Comparison of ENCODE assay signal across 22 cellular contexts in genomic region chr1:214459895-214460294, GRCh38.
"Had no signal": no experiment of that assay in that cellular context is flagged by ENCODE, and none has a peak within 500 bp of the region (broad histone marks: within the 10 kb centered on the region; RNA-seq: fewer than 3 reads in every experiment).

No MANE protein-coding gene starts in this region.

- H3K4me3 Mint-ChIP-seq: activated CD4-positive, alpha-beta T cell treated with anti-CD3 and anti-CD28 coated beads, Interleukin-2, amount 10 ng/mL, durations not matched to agents 7 days and 5 days; nephron; stimulated activated naive CD8-positive, alpha-beta T cell treated with anti-CD3 and anti-CD28 coated beads, Interleukin-15, Interleukin-2, amounts not matched to agents 100 ng/mL and 50 ng/mL, for 24 hours had no signal

- H3K36me3 ChIP-seq: adrenal gland, lower lobe of right lung, tibial nerve had no signal

- H3K9me3 Mint-ChIP-seq: activated CD4-positive, alpha-beta T cell treated with anti-CD3 and anti-CD28 coated beads, Interleukin-2, amount 10 ng/mL, durations not matched to agents 7 days and 5 days; nephron; stimulated activated naive CD8-positive, alpha-beta T cell treated with anti-CD3 and anti-CD28 coated beads, Interleukin-15, Interleukin-2, amounts not matched to agents 100 ng/mL and 50 ng/mL, for 24 hours had no signal

- H3K27ac ChIP-seq: adrenal gland, lower lobe of right lung, vagina had no signal

- H3K27me3 Mint-ChIP-seq: activated CD4-positive, alpha-beta T cell treated with anti-CD3 and anti-CD28 coated beads, Interleukin-2, amount 10 ng/mL, durations not matched to agents 7 days and 5 days had no signal

- H3K27ac Mint-ChIP-seq: activated CD4-positive, alpha-beta T cell treated with anti-CD3 and anti-CD28 coated beads, Interleukin-2, amount 10 ng/mL, durations not matched to agents 7 days and 5 days; stimulated activated naive CD8-positive, alpha-beta T cell treated with anti-CD3 and anti-CD28 coated beads, Interleukin-15, Interleukin-2, amounts not matched to agents 100 ng/mL and 50 ng/mL, for 24 hours had no signal

- ATAC-seq: activated CD4-positive, CD25-positive, alpha-beta regulatory T cell treated with anti-CD3 and anti-CD28 coated beads, Interleukin-2, amount 50 U/mL, for 24 hours; activated naive CD4-positive, alpha-beta T cell treated with anti-CD3 and anti-CD28 coated beads, Interleukin-2, amount 50 U/mL, for 72 hours; lower lobe of right lung had no signal

- H3K27me3 ChIP-seq: adrenal gland, tibial nerve, vagina had no signal

- H3K4me3 ChIP-seq: adrenal gland, lower lobe of right lung, tibial nerve, vagina had no signal

- FAIRE-seq: bronchial epithelial cell had no signal

- H3K9me3 ChIP-seq: adrenal gland, lower lobe of right lung, tibial nerve, vagina had no signal

- DNase-seq: activated CD4-positive, alpha-beta T cell treated with anti-CD3 and anti-CD28 coated beads, Interleukin-2, amount 10 ng/mL, durations not matched to agents 7 days and 5 days; activated CD8-positive, alpha-beta memory T cell treated with anti-CD3 and anti-CD28 coated beads for 24 hours; activated gamma-delta T cell treated with Interleukin-2 at 50 U/mL for 16 hours; adrenal gland; cerebellar nuclear complex; effector CD8-positive, alpha-beta T cell; glutamatergic neuron; hypothalamus; islet precursor cell; lower lobe of right lung; midbrain; nucleus accumbens; posterior cingulate gyrus; stimulated activated CD4-positive, alpha-beta T cell treated with anti-CD3 and anti-CD28 coated beads, Interleukin-2, amount 100 ng/mL, for 24 hours; T1000 had no signal

- H3K36me3 Mint-ChIP-seq: activated naive CD4-positive, alpha-beta T cell treated with anti-CD3 and anti-CD28 coated beads, Interleukin-2, amount 50 U/mL, for 72 hours had no signal
